In the genomic region with DNA sequence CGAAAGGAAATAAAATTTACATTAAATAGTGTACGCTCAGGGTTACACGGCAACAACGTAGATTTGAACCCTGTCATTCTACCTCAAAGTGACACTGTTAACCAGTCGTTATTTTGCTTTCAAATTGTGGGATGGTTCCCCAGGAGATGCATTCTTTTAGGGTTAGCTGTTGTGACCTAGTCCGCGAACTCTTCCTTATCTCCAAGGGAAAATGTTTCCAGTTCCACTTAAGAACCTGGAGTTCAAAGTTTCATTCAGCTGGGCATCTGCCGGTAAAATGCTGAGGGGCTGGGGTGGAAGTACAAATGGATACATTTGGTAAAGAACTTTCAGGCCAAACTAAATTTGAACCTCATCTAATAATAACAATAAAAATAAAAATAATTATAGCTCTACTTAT, we compare ENCODE assay signal across 23 cellular contexts.
"Had no signal": no experiment of that assay in that cellular context is flagged by ENCODE, and none has a peak within 500 bp of the region (broad histone marks: within the 10 kb centered on the region; RNA-seq: fewer than 3 reads in every experiment).

No MANE protein-coding gene starts in this region.

- H3K9me3 ChIP-seq: MG63 had no signal

- H3K4me3 ChIP-seq: cardiac muscle cell, MG63 had no signal

- FAIRE-seq: astrocyte had no signal

- H3K27me3 ChIP-seq: cardiac muscle cell, MG63 had no signal

- DNase-seq: activated B cell treated with CpG ODN at 0.5 μM for 24 hours; activated CD4-positive, alpha-beta T cell treated with anti-CD3 and anti-CD28 coated beads for 1 hour; activated CD4-positive, alpha-beta T cell treated with anti-CD3 and anti-CD28 coated beads, Interleukin-2, amount 10 ng/mL, durations not matched to agents 24 days and 14 days; activated CD4-positive, alpha-beta T cell treated with anti-CD3 and anti-CD28 coated beads, Interleukin-2, amount 50 U/mL, for 48 hours; activated CD8-positive, alpha-beta memory T cell treated with anti-CD3 and anti-CD28 coated beads, Interleukin-2, amount 10 ng/mL, durations not matched to agents 7 days and 5 days; activated effector memory CD4-positive, alpha-beta T cell treated with Interleukin-2 at 50 U/mL for 16 hours; activated naive CD4-positive, alpha-beta T cell; activated T-cell treated with anti-CD3 and anti-CD28 coated beads, Interleukin-2, amount 50 U/mL, for 24 hours; amniotic stem cell; KBM-7; MG63; MV-4-11; NCI-H1092 treated with DMSO at 0.1 percent for 48 hours; NCI-H1436; NCI-H1694 treated with DMSO at 0.1 percent for 48 hours; NCI-H2081; NCI-H446; PC-3; SIG-M5; T-helper 17 cell; T-helper 9 cell had no signal

- H3K36me3 ChIP-seq: cardiac muscle cell, MG63 had no signal
